14 cellular contexts compared by ENCODE assay signal in genomic region chr11:88105952-88106351, GRCh38.
DNase-seq lines count a peak whose midpoint lies in the region; TF ChIP-seq lines count a peak whose summit lies in the region.
"Had no signal": no experiment of that assay in that cellular context is flagged by ENCODE, and none has a peak within 500 bp of the region (broad histone marks: within the 10 kb centered on the region; RNA-seq: fewer than 3 reads in every experiment).

No MANE protein-coding gene starts in this region.

- H3K27ac ChIP-seq in DOHH2 (ENCODE audit: low read depth, low read length) (no peak overlapping the region), neural cell (ENCODE audit: low read length) (peak overlapping the region; percentile 97), tibial artery (no peak overlapping the region)

- H3K9ac ChIP-seq in neural cell (ENCODE audit: low read length) = peak overlapping the region; percentile 62

- no peaks in the 10 kb centered on the region for H3K79me2 ChIP-seq in DOHH2 (ENCODE audit: control insufficient read depth, low read length)
- H3K79me2 ChIP-seq in neural cell (replicated peaks; ENCODE audit: insufficient read depth, low read length) = no peaks in the 10 kb centered on the region

- H3F3A ChIP-seq in DOHH2 (ENCODE audit: control insufficient read depth, insufficient read depth) (no peaks in the 10 kb centered on the region), neural cell (ENCODE audit: insufficient read depth, low read length, poor library complexity, severe bottlenecking) (no peaks in the 10 kb centered on the region)

- no peaks in the 10 kb centered on the region for H3K36me3 Mint-ChIP-seq in T-helper 2 cell treated with Interferon-gamma antibody and Interleukin-4, amounts not matched to agents 5 μg/mL and 100 μg/mL, for 36 hours (ENCODE audit: low read depth)

- intact Hi-C loops in tibial artery (cut with DNase I; ENCODE audit: low total_unique reads) = no loop called here

- no peak overlapping the region for H3K27ac Mint-ChIP-seq in T-helper 2 cell treated with Interferon-gamma antibody and Interleukin-4, amounts not matched to agents 5 μg/mL and 100 μg/mL, for 36 hours
- H3K27ac Mint-ChIP-seq: B cell, H9 had no signal

- H3K4me1 ChIP-seq in DOHH2 (ENCODE audit: control insufficient read depth, low read length) = peaks cover 8% of the 10 kb centered on the region
- H3K4me1 ChIP-seq in tibial artery = no peaks in the 10 kb centered on the region

- no peaks in the 10 kb centered on the region for H3K4me1 Mint-ChIP-seq in T-helper 2 cell treated with Interferon-gamma antibody and Interleukin-4, amounts not matched to agents 5 μg/mL and 100 μg/mL, for 36 hours (ENCODE audit: low read depth)
- H3K4me1 Mint-ChIP-seq: B cell had no signal

- H3K27me3 Mint-ChIP-seq in T-helper 2 cell treated with Interferon-gamma antibody and Interleukin-4, amounts not matched to agents 5 μg/mL and 100 μg/mL, for 36 hours (ENCODE audit: low read depth) = peaks cover 3% of the 10 kb centered on the region
- H3K27me3 Mint-ChIP-seq: B cell had no signal

- H3K4me3 ChIP-seq in DOHH2 (ENCODE audit: low read length) (no peak overlapping the region), neural cell (ENCODE audit: low read length) (peak overlapping the region; percentile 55), tibial artery (no peak overlapping the region)

- peak; percentile 54 for TF ChIP-seq RAD21 in neural cell (conservative IDR thresholded peaks at IDR 0.05)

- H3K9me3 ChIP-seq in DOHH2 (ENCODE audit: control insufficient read depth, insufficient read depth, low read length) (no peaks in the 10 kb centered on the region), neural cell (ENCODE audit: low read length) (no peaks in the 10 kb centered on the region), tibial artery (no peaks in the 10 kb centered on the region)

- H4K20me1 ChIP-seq in DOHH2 (ENCODE audit: control insufficient read depth, insufficient read depth, low read depth, low read length) (no peaks in the 10 kb centered on the region), neural cell (ENCODE audit: insufficient read depth) (no peaks in the 10 kb centered on the region)

- H3K4me2 ChIP-seq in DOHH2 (ENCODE audit: low read length) (0 out of 2 replicates have a peak overlapping the region, but pooled peaks have one; percentile 9), neural cell (ENCODE audit: low read length) (peak overlapping the region; percentile 56)

- TF ChIP-seq CTCF in DOHH2 (IDR thresholded peaks at IDR 0.05; ENCODE audit: low read depth, low read length, poor library complexity, severe bottlenecking) (no peak), neural cell (IDR thresholded peaks at IDR 0.05; ENCODE audit: poor library complexity, severe bottlenecking) (no peak), tibial artery (IDR thresholded peaks at IDR 0.05) (no peak)

- H3K27me3 ChIP-seq in DOHH2 (ENCODE audit: control insufficient read depth, low read length) = no peaks in the 10 kb centered on the region
- no peaks in the 10 kb centered on the region for H3K27me3 ChIP-seq in neural cell (ENCODE audit: insufficient read depth, low read depth, low read length)
- no peaks in the 10 kb centered on the region for H3K27me3 ChIP-seq in tibial artery

- peak overlapping the region; percentile 36 for H2AFZ ChIP-seq in neural cell (ENCODE audit: low read depth, low read length)

- no peaks in the 10 kb centered on the region for H3K9me3 Mint-ChIP-seq in T-helper 2 cell treated with Interferon-gamma antibody and Interleukin-4, amounts not matched to agents 5 μg/mL and 100 μg/mL, for 36 hours

- H3K9me2 ChIP-seq in DOHH2 (replicated peaks; ENCODE audit: control insufficient read depth, low read length) = no peaks in the 10 kb centered on the region
- H3K9me2 ChIP-seq in neural cell (ENCODE audit: insufficient read depth, low read length) = no peaks in the 10 kb centered on the region

- in situ Hi-C loops in SK-MEL-5 (cut with HindIII; ENCODE audit: low pct_unique_long_range_greater_than_20kb, low sequenced_read_pairs) = no loop called here

- DNase-seq in HT-29 (ENCODE audit: low spot score) (peak; percentile 18), SK-MEL-5 (ENCODE audit: low read depth, low spot score) (peak; percentile 72), inferior parietal cortex (ENCODE audit: extremely low spot score) (no peak), tibial artery (no peak)
- DNase-seq in T-helper 2 cell treated with Interferon-gamma antibody and Interleukin-4, amounts not matched to agents 5 μg/mL and 100 μg/mL, for 36 hours (ENCODE audit: low spot score) = no peak
- DNase-seq: H9, Kasumi-1, NCI-H1417 treated with DMSO at 0.1 percent for 48 hours, NCI-H2029 treated with DMSO at 0.1 percent for 48 hours, NCI-H226, NCI-H526 had no signal

- no peak overlapping the region for H3K4me3 Mint-ChIP-seq in T-helper 2 cell treated with Interferon-gamma antibody and Interleukin-4, amounts not matched to agents 5 μg/mL and 100 μg/mL, for 36 hours
- H3K4me3 Mint-ChIP-seq: B cell, H9 had no signal

- H3K36me3 ChIP-seq in DOHH2 (ENCODE audit: control insufficient read depth, low read length) (no peaks in the 10 kb centered on the region), neural cell (ENCODE audit: insufficient read depth, low read length) (no peaks in the 10 kb centered on the region), tibial artery (no peaks in the 10 kb centered on the region)

- TF ChIP-seq EP300 in neural cell (conservative IDR thresholded peaks at IDR 0.05; ENCODE audit: poor library complexity, severe bottlenecking) = peak; percentile 86

TF ChIP-seq in neural cell, 6 proteins besides CTCF, POLR2A, EP300 and RAD21:
- TF ChIP-seq, protein P1, sequence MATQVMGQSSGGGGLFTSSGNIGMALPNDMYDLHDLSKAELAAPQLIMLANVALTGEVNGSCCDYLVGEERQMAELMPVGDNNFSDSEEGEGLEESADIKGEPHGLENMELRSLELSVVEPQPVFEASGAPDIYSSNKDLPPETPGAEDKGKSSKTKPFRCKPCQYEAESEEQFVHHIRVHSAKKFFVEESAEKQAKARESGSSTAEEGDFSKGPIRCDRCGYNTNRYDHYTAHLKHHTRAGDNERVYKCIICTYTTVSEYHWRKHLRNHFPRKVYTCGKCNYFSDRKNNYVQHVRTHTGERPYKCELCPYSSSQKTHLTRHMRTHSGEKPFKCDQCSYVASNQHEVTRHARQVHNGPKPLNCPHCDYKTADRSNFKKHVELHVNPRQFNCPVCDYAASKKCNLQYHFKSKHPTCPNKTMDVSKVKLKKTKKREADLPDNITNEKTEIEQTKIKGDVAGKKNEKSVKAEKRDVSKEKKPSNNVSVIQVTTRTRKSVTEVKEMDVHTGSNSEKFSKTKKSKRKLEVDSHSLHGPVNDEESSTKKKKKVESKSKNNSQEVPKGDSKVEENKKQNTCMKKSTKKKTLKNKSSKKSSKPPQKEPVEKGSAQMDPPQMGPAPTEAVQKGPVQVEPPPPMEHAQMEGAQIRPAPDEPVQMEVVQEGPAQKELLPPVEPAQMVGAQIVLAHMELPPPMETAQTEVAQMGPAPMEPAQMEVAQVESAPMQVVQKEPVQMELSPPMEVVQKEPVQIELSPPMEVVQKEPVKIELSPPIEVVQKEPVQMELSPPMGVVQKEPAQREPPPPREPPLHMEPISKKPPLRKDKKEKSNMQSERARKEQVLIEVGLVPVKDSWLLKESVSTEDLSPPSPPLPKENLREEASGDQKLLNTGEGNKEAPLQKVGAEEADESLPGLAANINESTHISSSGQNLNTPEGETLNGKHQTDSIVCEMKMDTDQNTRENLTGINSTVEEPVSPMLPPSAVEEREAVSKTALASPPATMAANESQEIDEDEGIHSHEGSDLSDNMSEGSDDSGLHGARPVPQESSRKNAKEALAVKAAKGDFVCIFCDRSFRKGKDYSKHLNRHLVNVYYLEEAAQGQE (IDR thresholded peaks at IDR 0.05; ENCODE audit: borderline replicate concordance) = peak; percentile 51
- TF ChIP-seq EZH2 (IDR thresholded peaks at IDR 0.05; ENCODE audit: borderline replicate concordance, insufficient read depth, low read length, poor library complexity, severe bottlenecking) (no peak), TAF1 (IDR thresholded peaks at IDR 0.05; ENCODE audit: low read depth) (no peak), POLR2AphosphoS5 (IDR thresholded peaks at IDR 0.05) (no peak), SMC3 (conservative IDR thresholded peaks at IDR 0.05; ENCODE audit: poor library complexity) (peak; percentile 47), MXI1 (conservative IDR thresholded peaks at IDR 0.05; ENCODE audit: poor library complexity, severe bottlenecking) (no peak)

Comparison
In these comparisons a context has a peak if more than half of its experiments do, and no peak if none do; other contexts are left out.
1. DNase-seq: peak in HT-29 (single experiment) and SK-MEL-5 (single experiment); none in inferior parietal cortex (single experiment), tibial artery (0 of 2) and T-helper 2 cell treated with Interferon-gamma antibody and Interleukin-4, amounts not matched to agents 5 μg/mL and 100 μg/mL, for 36 hours (single experiment).